22 cellular contexts compared by ENCODE assay signal in the genomic region with DNA sequence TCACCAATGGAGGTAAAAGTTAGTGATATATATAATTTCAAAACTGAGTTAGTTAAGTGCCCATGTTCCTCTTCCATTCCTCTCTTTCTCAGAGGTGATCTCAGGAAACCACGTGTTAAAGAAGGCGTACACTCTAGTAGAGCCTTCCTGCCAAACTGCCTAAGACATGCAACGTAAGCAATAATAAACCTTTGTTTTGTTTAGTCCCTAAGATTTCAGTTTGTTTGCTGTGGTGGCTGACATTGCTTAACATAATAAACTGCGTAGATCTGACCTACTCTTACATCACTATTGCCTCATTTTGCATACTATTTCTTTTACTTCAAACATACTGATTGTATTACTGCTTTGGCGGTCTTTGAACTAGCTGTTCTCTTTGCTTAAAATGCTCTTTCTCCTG.
DNase-seq lines count a peak whose midpoint lies in the region; ATAC-seq, FAIRE-seq and TF ChIP-seq lines count a peak whose summit lies in the region.
"Had no signal": no experiment of that assay in that cellular context is flagged by ENCODE, and none has a peak within 500 bp of the region (broad histone marks: within the 10 kb centered on the region; RNA-seq: fewer than 3 reads in every experiment).

No MANE protein-coding gene starts in this region.

- no peak for FAIRE-seq in HepG2 (lab: Jason Lieb, UNC)
- FAIRE-seq: GM12891, GM18507, H54 had no signal

- no peak overlapping the region for H2AK9ac ChIP-seq in IMR-90 (replicated peaks; ENCODE audit: low read depth, low read length, poor library complexity)

- H3K18ac ChIP-seq in IMR-90 (ENCODE audit: low read depth, low read length), result no peak overlapping the region

- no peaks in the 10 kb centered on the region for H3K79me1 ChIP-seq in IMR-90 (ENCODE audit: low read depth in 1 of 2, low read length in 2 of 2)

- H3K9ac ChIP-seq in DND-41 (ENCODE audit: low read depth, low read length) (no peak overlapping the region), IMR-90 (ENCODE audit: low read depth, low read length) (no peak overlapping the region), HepG2 (ENCODE audit: insufficient read depth, low read depth, low read length) (no peak overlapping the region)
- H3K9ac ChIP-seq: SK-N-SH had no signal

- no peak overlapping the region for H2BK120ac ChIP-seq in IMR-90 (ENCODE audit: low read depth, low read length)

- BruUV-seq in IMR-90 (replicated peaks; lab: Mats Ljungman, UMichigan), result no TSS peak
- no TSS peak for BruUV-seq in HepG2 (replicated peaks; lab: Mats Ljungman, UMichigan)

- no peak for DNase-seq in DND-41
- DNase-seq in IMR-90, result peak; percentile 4
- DNase-seq in HepG2 (ENCODE audit: low spot score), result no peak
- no peak for DNase-seq in NCI-H345 (lab: John Stamatoyannopoulos, UW)
- DNase-seq in testis, result no peak
- no peak for DNase-seq in DMS53 (lab: John Stamatoyannopoulos, UW)
- DNase-seq: CD4-positive, alpha-beta T cell; COR-L47; DMS79 treated with DMSO at 0.1 percent for 48 hours; KBM-7; NCI-H1048; NCI-H1436; NCI-H1930; NCI-H510A treated with DMSO at 0.1 percent for 48 hours; NCI-H748 treated with DMSO at 0.1 percent for 48 hours; SIG-M5; SK-N-SH had no signal

- TF ChIP-seq CTCF in DND-41 (IDR thresholded peaks at IDR 0.05; ENCODE audit: borderline replicate concordance, extremely low read depth, low read length, poor library complexity, severe bottlenecking) (no peak), IMR-90 (conservative IDR thresholded peaks at IDR 0.05; ENCODE audit: low read depth, low read length) (no peak), HepG2 (CRISPR knock-in tag; IDR thresholded peaks at IDR 0.05) (no peak), testis (IDR thresholded peaks at IDR 0.05) (no peak)

- intact Hi-C loops in IMR-90 (cut with micrococcal nuclease), result no loop called here
- intact Hi-C loops in HepG2 (cut with micrococcal nuclease; ENCODE audit: unreplicated experiment), result no loop called here
- intact Hi-C loops in testis (cut with DNase I; ENCODE audit: low total_unique reads), result no loop called here

- 100% methylated on average over 1 of the region's 5 CpGs; no CpG with 5 or more reads in 1 of the 2 experiments for WGBS in IMR-90 (ENCODE audit: extremely low coverage in 2 of 2, insufficient read length in 1 of 2), 2 experiments
- WGBS in HepG2 (ENCODE audit: low lambda C conversion rate), result 95% methylated on average over 5 of the region's 5 CpGs
- 87 to 89% methylated on average over 5 of the region's 5 CpGs for WGBS in testis, 2 donors

- H2AFZ ChIP-seq in DND-41 (ENCODE audit: low read depth, low read length) (no peak overlapping the region), IMR-90 (replicated peaks; ENCODE audit: low read length, poor library complexity) (no peak overlapping the region), HepG2 (ENCODE audit: low read length) (no peak overlapping the region)

- H2BK15ac ChIP-seq in IMR-90 (ENCODE audit: low read depth, low read length), result no peak overlapping the region

- no peak overlapping the region for H4K91ac ChIP-seq in IMR-90 (ENCODE audit: insufficient read depth, low read depth, low read length)

- CTCF ChIA-PET in IMR-90 (lab: Yijun Ruan, JAX) (no interaction called here), HepG2 (lab: Yijun Ruan, JAX; ENCODE audit: low intra/inter-chr PET ratio, low total read pairs) (no interaction called here)

- in situ Hi-C loops in IMR-90 (cut with MboI; ENCODE audit: low sequenced_read_pairs), result no loop called here
- in situ Hi-C loops in HepG2 (cut with HindIII; ENCODE audit: extremely low pct_ligation_motif_present, low pct_unique_long_range_greater_than_20kb), result no loop called here

- no peak overlapping the region for H4K5ac ChIP-seq in IMR-90 (ENCODE audit: low read depth, low read length)

- peak; percentile 62; the same call in 2 of the 3 replicates for ATAC-seq in DND-41 (ENCODE audit: insufficient read depth, low read depth)
- no peak for ATAC-seq in IMR-90 (ENCODE audit: low read depth)
- ATAC-seq in esophagus mucosa, result peak; percentile 72
- no peak for ATAC-seq in HepG2
- ATAC-seq: Panc1 had no signal

- no peak overlapping the region for H3K14ac ChIP-seq in IMR-90 (replicated peaks; ENCODE audit: low read depth, low read length)

- H3K27me3 ChIP-seq in DND-41 (ENCODE audit: insufficient read depth, low read length, poor library complexity) (no peaks in the 10 kb centered on the region), IMR-90 (ENCODE audit: control insufficient read depth, insufficient read depth, low read length) (no peaks in the 10 kb centered on the region), HepG2 (ENCODE audit: control insufficient read depth in 1 of 2, insufficient read depth in 2 of 2, low read length in 2 of 2) (no peaks in the 10 kb centered on the region; a peak in 1 of 5 replicates), testis (no peaks in the 10 kb centered on the region)

- TF ChIP-seq RAD21 in IMR-90 (IDR thresholded peaks at IDR 0.05; ENCODE audit: low read length) (no peak), HepG2 (CRISPR knock-in tag; IDR thresholded peaks at IDR 0.05) (no peak)

- H3K79me2 ChIP-seq in DND-41 (ENCODE audit: insufficient read depth, low read length), result no peaks in the 10 kb centered on the region
- H3K79me2 ChIP-seq in HepG2 (ENCODE audit: insufficient read depth, low read length), result no peaks in the 10 kb centered on the region

- no peaks in the 10 kb centered on the region for H3K9me1 ChIP-seq in IMR-90 (ENCODE audit: insufficient read depth, low read length)

- no peak overlapping the region for H3K56ac ChIP-seq in IMR-90 (ENCODE audit: extremely low read depth, insufficient read depth, low read length)

- no peak overlapping the region for H3K4me2 ChIP-seq in DND-41 (ENCODE audit: insufficient read depth, low read length)
- no peak overlapping the region for H3K4me2 ChIP-seq in IMR-90 (ENCODE audit: low read depth, low read length)
- no peak overlapping the region for H3K4me2 ChIP-seq in HepG2 (ENCODE audit: low read depth, low read length)
- H3K4me2 ChIP-seq: SK-N-SH had no signal

- no peak overlapping the region for H4K8ac ChIP-seq in IMR-90 (ENCODE audit: low read depth in 2 of 2, low read length in 2 of 2)

- H2BK20ac ChIP-seq in IMR-90 (ENCODE audit: low read depth, low read length), result no peak overlapping the region

- POLR2A ChIA-PET in IMR-90 (lab: Charles Lee; ENCODE audit: unreplicated experiment) (no interaction called here), HepG2 (lab: Yijun Ruan, JAX) (no interaction called here)

- no peak overlapping the region for H2BK5ac ChIP-seq in IMR-90 (ENCODE audit: low read depth, low read length, poor library complexity, severe bottlenecking)

- no peak for TF ChIP-seq POLR2A in IMR-90 (IDR thresholded peaks at IDR 0.05; ENCODE audit: low read depth, low read length)
- no peak for TF ChIP-seq POLR2A in HepG2 (IDR thresholded peaks at IDR 0.05; ENCODE audit: insufficient read depth in 1 of 2, low read depth in 2 of 2, low read length in 2 of 2)
- TF ChIP-seq POLR2A in testis (IDR thresholded peaks at IDR 0.05), result no peak

- no peaks in the 10 kb centered on the region for H3K36me3 ChIP-seq in DND-41 (ENCODE audit: insufficient read depth, low read length)
- H3K36me3 ChIP-seq in IMR-90 (ENCODE audit: control insufficient read depth, insufficient read depth, low read length), result no peaks in the 10 kb centered on the region
- no peaks in the 10 kb centered on the region for H3K36me3 ChIP-seq in HepG2 (replicated peaks in 1 of 2; ENCODE audit: control insufficient read depth in 1 of 2, insufficient read depth in 2 of 2, low read length in 2 of 2)
- no peaks in the 10 kb centered on the region for H3K36me3 ChIP-seq in testis (ENCODE audit: low read depth, missing control alignments)

- H3K4me3 ChIP-seq in DND-41 (ENCODE audit: low read depth in 1 of 2, low read length in 2 of 2) (no peak overlapping the region), IMR-90 (ENCODE audit: insufficient read depth, low read depth, low read length) (no peak overlapping the region), HepG2 (replicated peaks in 1 of 3; ENCODE audit: insufficient read depth in 1 of 3, low read depth in 2 of 3, low read length in 3 of 3) (no peak overlapping the region), testis (no peak overlapping the region)

- H2AK5ac ChIP-seq in IMR-90 (ENCODE audit: low read depth, low read length), result no peak overlapping the region

- H3K4ac ChIP-seq in IMR-90 (ENCODE audit: low read depth, low read length), result no peak overlapping the region

- H3K23ac ChIP-seq in IMR-90 (ENCODE audit: low read depth, low read length), result no peak overlapping the region

- H3K9me3 ChIP-seq in DND-41 (ENCODE audit: insufficient read depth, low read length, severe bottlenecking) (no peaks in the 10 kb centered on the region), IMR-90 (ENCODE audit: control insufficient read depth, insufficient read depth, low read length) (no peaks in the 10 kb centered on the region), HepG2 (ENCODE audit: low read length) (no peaks in the 10 kb centered on the region), testis (no peaks in the 10 kb centered on the region)
- H3K9me3 ChIP-seq: SK-N-SH had no signal

- H3K27ac ChIP-seq in DND-41 (ENCODE audit: low read length) (no peak overlapping the region), IMR-90 (ENCODE audit: insufficient read depth, low read length) (no peak overlapping the region), HepG2 (ENCODE audit: extremely low read length, insufficient read depth, low read length) (no peak overlapping the region), testis (no peak overlapping the region)

- TF ChIP-seq EP300 in HepG2 (IDR thresholded peaks at IDR 0.05; ENCODE audit: low read depth in 2 of 2, low read length in 2 of 2), result no peak
- no peak for TF ChIP-seq EP300 in HepG2 (CRISPR knock-in tag; IDR thresholded peaks at IDR 0.05; ENCODE audit: borderline replicate concordance)

- H4K20me1 ChIP-seq in DND-41 (ENCODE audit: insufficient read depth, low read length) (no peaks in the 10 kb centered on the region), IMR-90 (ENCODE audit: insufficient read depth, low read length) (no peaks in the 10 kb centered on the region), HepG2 (ENCODE audit: insufficient read depth, low read length) (no peaks in the 10 kb centered on the region)

- no peaks in the 10 kb centered on the region for H3K4me1 ChIP-seq in DND-41 (ENCODE audit: insufficient read depth, low read length)
- H3K4me1 ChIP-seq in IMR-90 (ENCODE audit: control insufficient read depth, insufficient read depth, low read length), result no peaks in the 10 kb centered on the region
- H3K4me1 ChIP-seq in HepG2 (ENCODE audit: insufficient read depth, low read length), result no peaks in the 10 kb centered on the region
- H3K4me1 ChIP-seq in testis, result no peaks in the 10 kb centered on the region

- dilution Hi-C loops in IMR-90 (cut with HindIII; ENCODE audit: low sequenced_read_pairs, unreplicated experiment), result no loop called here

TF ChIP-seq in IMR-90, 13 proteins besides CTCF, POLR2A, EP300 and RAD21:
- TF ChIP-seq SMC3 (IDR thresholded peaks at IDR 0.05; ENCODE audit: low read depth, low read length) (no peak), CEBPB (IDR thresholded peaks at IDR 0.05; ENCODE audit: low read depth, low read length) (peak; percentile 30; the same call in 1 of the 2 replicates)
TF ChIP-seq in IMR-90: peak in this region for 1.

TF ChIP-seq in HepG2, 621 proteins besides CTCF, POLR2A, EP300 and RAD21 (continues in another document):
- TF ChIP-seq ZNF75D (CRISPR knock-in tag; IDR thresholded peaks at IDR 0.05; ENCODE audit: borderline replicate concordance) (no peak), CEBPB (IDR thresholded peaks at IDR 0.05; ENCODE audit: borderline replicate concordance, low read depth, low read length) (0 out of 2 replicates have a peak, but pooled peaks have one; percentile 9)

Comparison
In these comparisons a context has a peak if more than half of its experiments do, and no peak if none do; other contexts are left out.
1. ATAC-seq: peak in DND-41 (single experiment) and esophagus mucosa (single experiment); none in IMR-90 (single experiment) and HepG2 (single experiment).